ENCODE assay signal across 17 cellular contexts in genomic region chr10:121452581-121452980, GRCh38.
DNase-seq lines count a peak whose midpoint lies in the region; TF ChIP-seq lines count a peak whose summit lies in the region.
"Had no signal": no experiment of that assay in that cellular context is flagged by ENCODE, and none has a peak within 500 bp of the region (broad histone marks: within the 10 kb centered on the region; RNA-seq: fewer than 3 reads in every experiment).

No MANE protein-coding gene starts in this region.

- H3K27ac Mint-ChIP-seq in progenitor cell of endocrine pancreas = peak overlapping the region; percentile 84
- H3K27ac Mint-ChIP-seq: CD4-positive, CD25-positive, alpha-beta regulatory T cell; T-cell had no signal

- H4K20me1 ChIP-seq in hepatocyte (ENCODE audit: insufficient read depth, poor library complexity, severe bottlenecking) = no peaks in the 10 kb centered on the region

- H3K4me1 ChIP-seq in hepatocyte (ENCODE audit: insufficient read depth) = peaks cover 32% of the 10 kb centered on the region
- H3K4me1 ChIP-seq in A673 (ENCODE audit: insufficient read depth, low read length, poor library complexity, severe bottlenecking) = no peaks in the 10 kb centered on the region
- H3K4me1 ChIP-seq: A549 had no signal

- POLR2A ChIA-PET in A673 (lab: Charles Lee; ENCODE audit: low non-redundant PET) = no interaction called here

- H3K27ac ChIP-seq in hepatocyte = no peak overlapping the region
- H3K27ac ChIP-seq in A673 (ENCODE audit: low read depth, low read length, poor library complexity, severe bottlenecking) = no peak overlapping the region
- H3K27ac ChIP-seq: A549, SK-N-MC had no signal

- H3K27me3 ChIP-seq in hepatocyte (no peaks in the 10 kb centered on the region), A673 (replicated peaks; ENCODE audit: insufficient read depth, low read depth, low read length, poor library complexity) (peaks cover 9% of the 10 kb centered on the region)

- H3K9me2 ChIP-seq in hepatocyte (replicated peaks; ENCODE audit: insufficient read depth) = no peaks in the 10 kb centered on the region

- peaks cover 3% of the 10 kb centered on the region for H3K9me3 Mint-ChIP-seq in progenitor cell of endocrine pancreas (ENCODE audit: low read depth)

- no TSS peak for BruUV-seq in A673 (replicated peaks; lab: Mats Ljungman, UMichigan)

- H3K4me3 ChIP-seq in hepatocyte (no peak overlapping the region), A673 (ENCODE audit: low read depth, low read length, poor library complexity, severe bottlenecking) (no peak overlapping the region)
- H3K4me3 ChIP-seq: A549, SK-N-MC had no signal

- intact Hi-C loops in A673 (cut with micrococcal nuclease; ENCODE audit: unreplicated experiment) = no loop called here

- no peak overlapping the region for H3K4me3 Mint-ChIP-seq in progenitor cell of endocrine pancreas (ENCODE audit: low read depth)
- H3K4me3 Mint-ChIP-seq: CD4-positive, CD25-positive, alpha-beta regulatory T cell; T-cell had no signal

- peak; percentile 68 for DNase-seq in KBM-7
- peak; percentile 42 for DNase-seq in SK-N-DZ (ENCODE audit: low spot score)
- no peak for DNase-seq in hepatocyte (ENCODE audit: low spot score)
- no peak for DNase-seq in progenitor cell of endocrine pancreas (ENCODE audit: low spot score, unreplicated experiment)
- DNase-seq in iPS-NIHi7 (ENCODE audit: extremely low spot score) = no peak
- no peak for DNase-seq in A673 (ENCODE audit: low spot score)
- DNase-seq in hepatic stellate cell (ENCODE audit: low spot score) = no peak
- DNase-seq: CD4-positive, CD25-positive, alpha-beta regulatory T cell; DMS79; MV-4-11; NCI-H1105 treated with DMSO at 0.1 percent for 48 hours; NCI-H2029 treated with DMSO at 0.1 percent for 48 hours; NCI-H524 treated with DMSO at 0.1 percent for 48 hours; SHP77; T-cell had no signal

- no peaks in the 10 kb centered on the region for H3K27me3 Mint-ChIP-seq in progenitor cell of endocrine pancreas
- H3K27me3 Mint-ChIP-seq: CD4-positive, CD25-positive, alpha-beta regulatory T cell; T-cell had no signal

- in situ Hi-C loops in KBM-7 (cut with MboI; ENCODE audit: low pct_unique_long_range_greater_than_20kb, low sequenced_read_pairs) = no loop called here

- CTCF ChIA-PET in A673 (lab: Charles Lee) = no interaction called here

- H2AFZ ChIP-seq in hepatocyte = peak overlapping the region; percentile 1

- 29% methylated on average over 4 of the region's 4 CpGs for WGBS in hepatocyte (ENCODE audit: low lambda C conversion rate, missing lambda C conversion rate)

- H3K79me2 ChIP-seq in hepatocyte = no peaks in the 10 kb centered on the region

- peaks cover 60% of the 10 kb centered on the region for H3K4me1 Mint-ChIP-seq in progenitor cell of endocrine pancreas (ENCODE audit: low read depth)
- H3K4me1 Mint-ChIP-seq: CD4-positive, CD25-positive, alpha-beta regulatory T cell; T-cell had no signal

- TF ChIP-seq CTCF in hepatocyte (IDR thresholded peaks at IDR 0.05; ENCODE audit: poor library complexity) (no peak), progenitor cell of endocrine pancreas (IDR thresholded peaks at IDR 0.05; ENCODE audit: unreplicated experiment) (no peak), A673 (conservative IDR thresholded peaks at IDR 0.05; ENCODE audit: low read depth, low read length) (no peak)

- no peaks in the 10 kb centered on the region for H3K36me3 Mint-ChIP-seq in progenitor cell of endocrine pancreas (ENCODE audit: insufficient read depth)
- H3K36me3 Mint-ChIP-seq: CD4-positive, CD25-positive, alpha-beta regulatory T cell; T-cell had no signal

- no peaks in the 10 kb centered on the region for H3K36me3 ChIP-seq in hepatocyte (replicated peaks; ENCODE audit: insufficient read depth, low read depth)
- no peaks in the 10 kb centered on the region for H3K36me3 ChIP-seq in A673 (ENCODE audit: insufficient read depth, low read length, poor library complexity, severe bottlenecking)

- no peaks in the 10 kb centered on the region for H3K9me3 ChIP-seq in hepatocyte (ENCODE audit: low read depth)
- H3K9me3 ChIP-seq in A673 (ENCODE audit: low read depth, low read length, poor library complexity, severe bottlenecking) = no peaks in the 10 kb centered on the region
- H3K9me3 ChIP-seq: A549 had no signal

- no peak overlapping the region for H3K4me2 ChIP-seq in hepatocyte
- H3K4me2 ChIP-seq: A549 had no signal

Comparison
In these comparisons a context has a peak if more than half of its experiments do, and no peak if none do; other contexts are left out.
1. DNase-seq: peak in KBM-7 (single experiment) and SK-N-DZ (single experiment); none in hepatocyte (single experiment), progenitor cell of endocrine pancreas (single experiment), iPS-NIHi7 (single experiment), A673 (single experiment) and hepatic stellate cell (single experiment).